In genomic region chr7:27097686-27098492, GRCh38 we compare ENCODE assay signal across 8 cellular contexts. TPM values are rescaled to one million over a fixed set of nuclear protein-coding genes. Genes with fewer than 3 reads are reported as not detected.
A peak's percentile ranks its signal among the peaks of the same experiment; 100 is the strongest.
DNase-seq lines count a peak whose midpoint lies in the region; ATAC-seq and TF ChIP-seq lines count a peak whose summit lies in the region.

No MANE protein-coding gene starts in this region.

- H3K27me3 ChIP-seq in right cardiac atrium (ENCODE audit: control insufficient read depth, insufficient read depth) (no peaks in the 10 kb centered on the region), mucosa of rectum (ENCODE audit: control insufficient read depth in 2 of 2, insufficient read depth in 2 of 2, low read length in 2 of 2) (no peaks in the 10 kb centered on the region)

- intact Hi-C loops in right cardiac atrium (cut with DNase I) (no loop called here), Right ventricle myocardium inferior (cut with DNase I) (no loop called here)

- H3K9ac ChIP-seq in mucosa of rectum (ENCODE audit: low read depth in 1 of 2, low read length in 2 of 2), result peak overlapping the region; percentile 92 to 96

- TF ChIP-seq CTCF in cardiac fibroblast (IDR thresholded peaks at IDR 0.05; ENCODE audit: low read depth, low read length) (no peak), foreskin fibroblast (IDR thresholded peaks at IDR 0.05; ENCODE audit: low read depth, low read length) (no peak)

- 14% methylated on average over 26 of the region's 26 CpGs for WGBS in right cardiac atrium

- H3K27ac ChIP-seq in right cardiac atrium (ENCODE audit: low read length) (peak overlapping the region; percentile 40), mucosa of rectum (ENCODE audit: low read depth in 2 of 2, low read length in 2 of 2) (peak overlapping the region; percentile 94 to 96)

- DNase-seq in right cardiac atrium (no peak), Right ventricle myocardium inferior (ENCODE audit: missing footprints) (no peak), cardiac fibroblast (ENCODE audit: low read depth in 2 of 2) (no peak), foreskin fibroblast (no peak), C1 segment of cervical spinal cord (lab: John Stamatoyannopoulos, UW) (no peak), NCI-H2107 (lab: John Stamatoyannopoulos, UW) (no peak)

- ATAC-seq in right cardiac atrium, result peak in 1 of 2 donors; percentile 28
- no peak for ATAC-seq in Right ventricle myocardium inferior
- no peak for ATAC-seq in GM19023 (IDR thresholded peaks at IDR 0.05; ENCODE audit: unreplicated experiment)

- peaks cover 0 to 6% of the 10 kb centered on the region in 2 donors for H3K36me3 ChIP-seq in mucosa of rectum (ENCODE audit: control insufficient read depth in 2 of 2, insufficient read depth in 2 of 2, low read length in 2 of 2)

- H3K9me3 ChIP-seq in right cardiac atrium (ENCODE audit: control insufficient read depth, low read length) (no peaks in the 10 kb centered on the region), mucosa of rectum (ENCODE audit: control insufficient read depth in 2 of 2, low read length in 2 of 2) (no peaks in the 10 kb centered on the region)

- H3K4me3 ChIP-seq in right cardiac atrium (ENCODE audit: low read length), result peak overlapping the region; percentile 87
- peak overlapping the region; percentile 9 to 18 for H3K4me3 ChIP-seq in cardiac fibroblast (replicated peaks in 1 of 2; ENCODE audit: low read depth in 2 of 2, low read length in 2 of 2)
- H3K4me3 ChIP-seq in mucosa of rectum (ENCODE audit: low read length in 2 of 2), result peak overlapping the region; percentile 71 to 93
- peak overlapping the region in 1 of 2 donors; percentile 79 for H3K4me3 ChIP-seq in foreskin fibroblast (ENCODE audit: low read depth in 1 of 2, low read length in 2 of 2)

- H3K4me1 ChIP-seq in right cardiac atrium (ENCODE audit: control insufficient read depth, insufficient read depth, low read length) (no peaks in the 10 kb centered on the region), mucosa of rectum (ENCODE audit: control insufficient read depth in 2 of 2, insufficient read depth in 2 of 2, low read length in 2 of 2) (peaks cover 26 to 45% of the 10 kb centered on the region in 2 donors)

RNA-seq across cellular contexts. Expression of gene HOXA1, which starts 2.1 kb away (rescaled TPM):
- under 1 TPM in 2 of 4 donors, not detected in 2; 0.15 to 0.29 TPM for total RNA-seq in right cardiac atrium
- polyA plus RNA-seq in right cardiac atrium, result 0.14 TPM
- not detected for total RNA-seq in Right ventricle myocardium inferior

RNA-seq across cellular contexts. Expression of gene HOXA2, which starts 4.6 kb away (rescaled TPM):
- total RNA-seq in right cardiac atrium (under 1 TPM in 3 of 4 donors, not detected in 1; 0.12 to 0.60 (median 0.37) TPM), Right ventricle myocardium inferior (0.14 TPM)
- polyA plus RNA-seq in right cardiac atrium, result 0.36 TPM

RNA-seq across cellular contexts. Expression of gene HOXA4, which starts 32.7 kb away (rescaled TPM):
- total RNA-seq in right cardiac atrium (1 to 10 TPM in 2 of 4 donors, under 1 TPM in 2; 0.12 to 2.2 (median 1.1) TPM), Right ventricle myocardium inferior (0.14 TPM)
- polyA plus RNA-seq in right cardiac atrium, result 3.3 TPM

RNA-seq across cellular contexts. Expression of gene HOXA5, which starts 45.6 kb away (rescaled TPM):
- total RNA-seq in right cardiac atrium (under 1 TPM in 1 of 4 donors, not detected in 3; 0.17 TPM), Right ventricle myocardium inferior (not detected)
- polyA plus RNA-seq in right cardiac atrium, result 0.43 TPM

RNA-seq across cellular contexts. Expression of gene HOXA6, which starts 49.7 kb away (rescaled TPM):
- total RNA-seq in right cardiac atrium (not detected), Right ventricle myocardium inferior (not detected)
- not detected for polyA plus RNA-seq in right cardiac atrium
